Comparison of ENCODE assay signal across 16 cellular contexts in genomic region chr2:84029903-84030559, GRCh38.
DNase-seq lines count a peak whose midpoint lies in the region; ATAC-seq and TF ChIP-seq lines count a peak whose summit lies in the region.
"Had no signal": no experiment of that assay in that cellular context is flagged by ENCODE, and none has a peak within 500 bp of the region (broad histone marks: within the 10 kb centered on the region; RNA-seq: fewer than 3 reads in every experiment).

No MANE protein-coding gene starts in this region.

- H3K27me3 Mint-ChIP-seq in GM23338 (ENCODE audit: insufficient read depth, low read depth, poor library complexity), result no peaks in the 10 kb centered on the region
- H3K27me3 Mint-ChIP-seq in activated CD8-positive, alpha-beta T cell treated with anti-CD3 and anti-CD28 coated beads, Interleukin-2, amount 10 ng/mL, durations not matched to agents 7 days and 5 days (ENCODE audit: low read depth), result no peaks in the 10 kb centered on the region
- H3K27me3 Mint-ChIP-seq: CD4-positive, CD25-positive, alpha-beta regulatory T cell had no signal

- no peak overlapping the region for H3K27ac Mint-ChIP-seq in GM23338
- no peak overlapping the region for H3K27ac Mint-ChIP-seq in activated CD8-positive, alpha-beta T cell treated with anti-CD3 and anti-CD28 coated beads, Interleukin-2, amount 10 ng/mL, durations not matched to agents 7 days and 5 days
- H3K27ac Mint-ChIP-seq: CD4-positive, CD25-positive, alpha-beta regulatory T cell had no signal

- intact Hi-C loops in head of caudate nucleus (cut with DNase I), result loop anchor here (10.0 kb wide), 1 partner anchor 285 kb away; no protein-coding TSS in a partner anchor

- peak overlapping the region; percentile 1; the same call in 1 of the 2 replicates for H2AFZ ChIP-seq in GM23338
- peak overlapping the region; percentile 29 for H2AFZ ChIP-seq in parathyroid adenoma

- no peak overlapping the region for H3K4me3 Mint-ChIP-seq in GM23338
- no peak overlapping the region for H3K4me3 Mint-ChIP-seq in activated CD8-positive, alpha-beta T cell treated with anti-CD3 and anti-CD28 coated beads, Interleukin-2, amount 10 ng/mL, durations not matched to agents 7 days and 5 days
- H3K4me3 Mint-ChIP-seq: CD4-positive, CD25-positive, alpha-beta regulatory T cell had no signal

- no peak overlapping the region for H3K27ac ChIP-seq in GM23338 (ENCODE audit: low read depth)
- H3K27ac ChIP-seq in parathyroid adenoma, result no peak overlapping the region
- H3K27ac ChIP-seq: 22Rv1; BLaER1 treated with 17β-estradiol and CSF1 and Interleukin-3, amounts not matched to agents 10 nM and 100 nM had no signal

- H3K79me2 ChIP-seq in GM23338 (replicated peaks; ENCODE audit: insufficient read depth) (no peaks in the 10 kb centered on the region), parathyroid adenoma (no peaks in the 10 kb centered on the region)

- POLR2A ChIA-PET in activated CD8-positive, alpha-beta T cell treated with anti-CD3 and anti-CD28 coated beads, Interleukin-2, amount 10 ng/mL, durations not matched to agents 7 days and 5 days (lab: Charles Lee), result no interaction called here

- no peaks in the 10 kb centered on the region for H3K9me3 Mint-ChIP-seq in GM23338
- H3K9me3 Mint-ChIP-seq in activated CD8-positive, alpha-beta T cell treated with anti-CD3 and anti-CD28 coated beads, Interleukin-2, amount 10 ng/mL, durations not matched to agents 7 days and 5 days (ENCODE audit: insufficient read depth), result no peaks in the 10 kb centered on the region
- H3K9me3 Mint-ChIP-seq: CD4-positive, CD25-positive, alpha-beta regulatory T cell had no signal

- DNase-seq in DMS 273 (lab: John Stamatoyannopoulos, UW; ENCODE audit: unreplicated experiment), result peak; percentile 15
- DNase-seq in DMS 273 treated with DMSO at 0.1 percent for 48 hours (lab: John Stamatoyannopoulos, UW), result no peak
- no peak for DNase-seq in GM23338 (ENCODE audit: low spot score)
- peak; percentile 18 for DNase-seq in SK-N-DZ (ENCODE audit: low spot score)
- DNase-seq in head of caudate nucleus, result no peak
- DNase-seq in activated CD8-positive, alpha-beta T cell treated with anti-CD3 and anti-CD28 coated beads, Interleukin-2, amount 10 ng/mL, durations not matched to agents 7 days and 5 days, result no peak
- DNase-seq: Calu3; CD4-positive, CD25-positive, alpha-beta regulatory T cell; DMS153; DMS79 treated with DMSO at 0.1 percent for 48 hours; GF-D8 had no signal

- no peaks in the 10 kb centered on the region for H3K9me3 ChIP-seq in parathyroid adenoma (ENCODE audit: control insufficient read depth, low read length)
- H3K9me3 ChIP-seq: BLaER1 treated with 17β-estradiol and CSF1 and Interleukin-3, amounts not matched to agents 10 nM and 100 nM had no signal

- H3K36me3 ChIP-seq in GM23338 (ENCODE audit: insufficient read depth) (no peaks in the 10 kb centered on the region), parathyroid adenoma (ENCODE audit: control insufficient read depth, insufficient read depth, low read length) (no peaks in the 10 kb centered on the region)
- H3K36me3 ChIP-seq: BLaER1 treated with 17β-estradiol and CSF1 and Interleukin-3, amounts not matched to agents 10 nM and 100 nM had no signal

- no peaks in the 10 kb centered on the region for H3F3A ChIP-seq in GM23338 (replicated peaks; ENCODE audit: low read depth)

- TF ChIP-seq CTCF in GM23338 (conservative IDR thresholded peaks at IDR 0.05; ENCODE audit: low read depth in 2 of 2) (no peak), parathyroid adenoma (IDR thresholded peaks at IDR 0.05) (no peak)

- H3K4me3 ChIP-seq in GM23338 (no peak overlapping the region), parathyroid adenoma (ENCODE audit: low read depth, low read length) (no peak overlapping the region)
- H3K4me3 ChIP-seq: BLaER1 treated with 17β-estradiol and CSF1 and Interleukin-3, amounts not matched to agents 10 nM and 100 nM had no signal

- no peaks in the 10 kb centered on the region for H3K36me3 Mint-ChIP-seq in GM23338 (ENCODE audit: low read depth)
- no peaks in the 10 kb centered on the region for H3K36me3 Mint-ChIP-seq in activated CD8-positive, alpha-beta T cell treated with anti-CD3 and anti-CD28 coated beads, Interleukin-2, amount 10 ng/mL, durations not matched to agents 7 days and 5 days (ENCODE audit: low read depth)
- H3K36me3 Mint-ChIP-seq: CD4-positive, CD25-positive, alpha-beta regulatory T cell had no signal

- no peaks in the 10 kb centered on the region for H4K20me1 ChIP-seq in GM23338 (replicated peaks; ENCODE audit: insufficient read depth)
- H4K20me1 ChIP-seq: BLaER1 treated with 17β-estradiol and CSF1 and Interleukin-3, amounts not matched to agents 10 nM and 100 nM had no signal

- H3K9me2 ChIP-seq in GM23338 (ENCODE audit: insufficient read depth), result peaks cover 17% of the 10 kb centered on the region

- H3K4me1 Mint-ChIP-seq in GM23338, result no peaks in the 10 kb centered on the region
- peaks cover 4% of the 10 kb centered on the region for H3K4me1 Mint-ChIP-seq in activated CD8-positive, alpha-beta T cell treated with anti-CD3 and anti-CD28 coated beads, Interleukin-2, amount 10 ng/mL, durations not matched to agents 7 days and 5 days (ENCODE audit: low read depth)

- ATAC-seq in GM23338 (no peak), HG03469 (IDR thresholded peaks at IDR 0.05; ENCODE audit: unreplicated experiment) (no peak)
- no peak for ATAC-seq in activated CD8-positive, alpha-beta T cell treated with anti-CD3 and anti-CD28 coated beads, Interleukin-2, amount 10 ng/mL, durations not matched to agents 7 days and 5 days
- ATAC-seq: HCT116 had no signal

- H3K27me3 ChIP-seq in GM23338 (ENCODE audit: insufficient read depth) (no peaks in the 10 kb centered on the region), parathyroid adenoma (ENCODE audit: control insufficient read depth, insufficient read depth, low read length) (no peaks in the 10 kb centered on the region)
- H3K27me3 ChIP-seq: BLaER1 treated with 17β-estradiol and CSF1 and Interleukin-3, amounts not matched to agents 10 nM and 100 nM had no signal

- H3K4me1 ChIP-seq in GM23338 (ENCODE audit: insufficient read depth) (no peaks in the 10 kb centered on the region), parathyroid adenoma (peaks cover 5% of the 10 kb centered on the region)

- H3K4me2 ChIP-seq in GM23338 (no peak overlapping the region), parathyroid adenoma (ENCODE audit: low read length) (no peak overlapping the region)

- CTCF ChIA-PET in activated CD8-positive, alpha-beta T cell treated with anti-CD3 and anti-CD28 coated beads, Interleukin-2, amount 10 ng/mL, durations not matched to agents 7 days and 5 days (lab: Charles Lee), result no interaction called here

- no peak overlapping the region for H3K9ac ChIP-seq in parathyroid adenoma
- H3K9ac ChIP-seq: BLaER1 treated with 17β-estradiol and CSF1 and Interleukin-3, amounts not matched to agents 10 nM and 100 nM had no signal

TF ChIP-seq in GM23338, 12 proteins besides CTCF, POLR2A, EP300 and RAD21 (continues in another document):
- TF ChIP-seq ETS1 (IDR thresholded peaks at IDR 0.05) (no peak), ZNF331 (CRISPR knock-in tag; IDR thresholded peaks at IDR 0.05; ENCODE audit: low read depth) (no peak), CREB1 (CRISPR knock-in tag; IDR thresholded peaks at IDR 0.05; ENCODE audit: low read depth) (no peak), STAT1 (IDR thresholded peaks at IDR 0.05; ENCODE audit: unreplicated experiment) (no peak), JUNB (IDR thresholded peaks at IDR 0.05; ENCODE audit: unreplicated experiment) (no peak), EZH2 (IDR thresholded peaks at IDR 0.05; ENCODE audit: low read depth, unreplicated experiment) (no peak), EZH2phosphoT487 (IDR thresholded peaks at IDR 0.05; ENCODE audit: unreplicated experiment) (no peak), POLR2AphosphoS5 (IDR thresholded peaks at IDR 0.05; ENCODE audit: low read depth) (no peak), ZNF114 (CRISPR knock-in tag; IDR thresholded peaks at IDR 0.05) (no peak), NANOG (IDR thresholded peaks at IDR 0.05; ENCODE audit: borderline replicate concordance) (no peak)
- TF ChIP-seq, protein P1, sequence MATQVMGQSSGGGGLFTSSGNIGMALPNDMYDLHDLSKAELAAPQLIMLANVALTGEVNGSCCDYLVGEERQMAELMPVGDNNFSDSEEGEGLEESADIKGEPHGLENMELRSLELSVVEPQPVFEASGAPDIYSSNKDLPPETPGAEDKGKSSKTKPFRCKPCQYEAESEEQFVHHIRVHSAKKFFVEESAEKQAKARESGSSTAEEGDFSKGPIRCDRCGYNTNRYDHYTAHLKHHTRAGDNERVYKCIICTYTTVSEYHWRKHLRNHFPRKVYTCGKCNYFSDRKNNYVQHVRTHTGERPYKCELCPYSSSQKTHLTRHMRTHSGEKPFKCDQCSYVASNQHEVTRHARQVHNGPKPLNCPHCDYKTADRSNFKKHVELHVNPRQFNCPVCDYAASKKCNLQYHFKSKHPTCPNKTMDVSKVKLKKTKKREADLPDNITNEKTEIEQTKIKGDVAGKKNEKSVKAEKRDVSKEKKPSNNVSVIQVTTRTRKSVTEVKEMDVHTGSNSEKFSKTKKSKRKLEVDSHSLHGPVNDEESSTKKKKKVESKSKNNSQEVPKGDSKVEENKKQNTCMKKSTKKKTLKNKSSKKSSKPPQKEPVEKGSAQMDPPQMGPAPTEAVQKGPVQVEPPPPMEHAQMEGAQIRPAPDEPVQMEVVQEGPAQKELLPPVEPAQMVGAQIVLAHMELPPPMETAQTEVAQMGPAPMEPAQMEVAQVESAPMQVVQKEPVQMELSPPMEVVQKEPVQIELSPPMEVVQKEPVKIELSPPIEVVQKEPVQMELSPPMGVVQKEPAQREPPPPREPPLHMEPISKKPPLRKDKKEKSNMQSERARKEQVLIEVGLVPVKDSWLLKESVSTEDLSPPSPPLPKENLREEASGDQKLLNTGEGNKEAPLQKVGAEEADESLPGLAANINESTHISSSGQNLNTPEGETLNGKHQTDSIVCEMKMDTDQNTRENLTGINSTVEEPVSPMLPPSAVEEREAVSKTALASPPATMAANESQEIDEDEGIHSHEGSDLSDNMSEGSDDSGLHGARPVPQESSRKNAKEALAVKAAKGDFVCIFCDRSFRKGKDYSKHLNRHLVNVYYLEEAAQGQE (IDR thresholded peaks at IDR 0.05; ENCODE audit: unreplicated experiment), result no peak

Comparison
In these comparisons a context has a peak if more than half of its experiments do, and no peak if none do; other contexts are left out.
1. DNase-seq: peak in DMS 273 (single experiment) and SK-N-DZ (single experiment); none in DMS 273 treated with DMSO at 0.1 percent for 48 hours (single experiment), GM23338 (single experiment), head of caudate nucleus (0 of 42) and activated CD8-positive, alpha-beta T cell treated with anti-CD3 and anti-CD28 coated beads, Interleukin-2, amount 10 ng/mL, durations not matched to agents 7 days and 5 days (single experiment).